1 cellular context compared by ENCODE assay signal in the genomic region with DNA sequence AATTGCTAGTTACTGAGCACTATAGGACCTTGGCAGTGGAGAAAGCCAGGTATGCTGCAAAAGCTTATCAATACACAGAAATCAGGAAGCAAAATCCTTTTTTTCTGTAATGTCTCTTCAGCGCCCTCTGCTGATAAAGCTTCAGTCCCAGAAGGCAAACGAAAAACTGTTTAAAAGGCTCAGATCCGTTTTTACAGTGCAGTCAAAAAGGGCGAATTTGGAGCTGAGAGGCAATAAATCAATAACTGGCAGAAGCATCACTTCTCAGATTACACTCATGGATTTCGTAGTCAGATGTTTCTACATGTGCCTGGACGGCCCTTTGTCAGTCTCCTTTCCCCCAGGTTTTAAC.
A peak's percentile ranks its signal among the peaks of the same experiment; 100 is the strongest.
TF ChIP-seq lines count a peak whose summit lies in the region.

No MANE protein-coding gene starts in this region.

TF ChIP-seq in HepG2, 621 proteins besides CTCF, POLR2A, EP300 and RAD21 (continued from another document and continues in another):
- TF ChIP-seq, protein P1, sequence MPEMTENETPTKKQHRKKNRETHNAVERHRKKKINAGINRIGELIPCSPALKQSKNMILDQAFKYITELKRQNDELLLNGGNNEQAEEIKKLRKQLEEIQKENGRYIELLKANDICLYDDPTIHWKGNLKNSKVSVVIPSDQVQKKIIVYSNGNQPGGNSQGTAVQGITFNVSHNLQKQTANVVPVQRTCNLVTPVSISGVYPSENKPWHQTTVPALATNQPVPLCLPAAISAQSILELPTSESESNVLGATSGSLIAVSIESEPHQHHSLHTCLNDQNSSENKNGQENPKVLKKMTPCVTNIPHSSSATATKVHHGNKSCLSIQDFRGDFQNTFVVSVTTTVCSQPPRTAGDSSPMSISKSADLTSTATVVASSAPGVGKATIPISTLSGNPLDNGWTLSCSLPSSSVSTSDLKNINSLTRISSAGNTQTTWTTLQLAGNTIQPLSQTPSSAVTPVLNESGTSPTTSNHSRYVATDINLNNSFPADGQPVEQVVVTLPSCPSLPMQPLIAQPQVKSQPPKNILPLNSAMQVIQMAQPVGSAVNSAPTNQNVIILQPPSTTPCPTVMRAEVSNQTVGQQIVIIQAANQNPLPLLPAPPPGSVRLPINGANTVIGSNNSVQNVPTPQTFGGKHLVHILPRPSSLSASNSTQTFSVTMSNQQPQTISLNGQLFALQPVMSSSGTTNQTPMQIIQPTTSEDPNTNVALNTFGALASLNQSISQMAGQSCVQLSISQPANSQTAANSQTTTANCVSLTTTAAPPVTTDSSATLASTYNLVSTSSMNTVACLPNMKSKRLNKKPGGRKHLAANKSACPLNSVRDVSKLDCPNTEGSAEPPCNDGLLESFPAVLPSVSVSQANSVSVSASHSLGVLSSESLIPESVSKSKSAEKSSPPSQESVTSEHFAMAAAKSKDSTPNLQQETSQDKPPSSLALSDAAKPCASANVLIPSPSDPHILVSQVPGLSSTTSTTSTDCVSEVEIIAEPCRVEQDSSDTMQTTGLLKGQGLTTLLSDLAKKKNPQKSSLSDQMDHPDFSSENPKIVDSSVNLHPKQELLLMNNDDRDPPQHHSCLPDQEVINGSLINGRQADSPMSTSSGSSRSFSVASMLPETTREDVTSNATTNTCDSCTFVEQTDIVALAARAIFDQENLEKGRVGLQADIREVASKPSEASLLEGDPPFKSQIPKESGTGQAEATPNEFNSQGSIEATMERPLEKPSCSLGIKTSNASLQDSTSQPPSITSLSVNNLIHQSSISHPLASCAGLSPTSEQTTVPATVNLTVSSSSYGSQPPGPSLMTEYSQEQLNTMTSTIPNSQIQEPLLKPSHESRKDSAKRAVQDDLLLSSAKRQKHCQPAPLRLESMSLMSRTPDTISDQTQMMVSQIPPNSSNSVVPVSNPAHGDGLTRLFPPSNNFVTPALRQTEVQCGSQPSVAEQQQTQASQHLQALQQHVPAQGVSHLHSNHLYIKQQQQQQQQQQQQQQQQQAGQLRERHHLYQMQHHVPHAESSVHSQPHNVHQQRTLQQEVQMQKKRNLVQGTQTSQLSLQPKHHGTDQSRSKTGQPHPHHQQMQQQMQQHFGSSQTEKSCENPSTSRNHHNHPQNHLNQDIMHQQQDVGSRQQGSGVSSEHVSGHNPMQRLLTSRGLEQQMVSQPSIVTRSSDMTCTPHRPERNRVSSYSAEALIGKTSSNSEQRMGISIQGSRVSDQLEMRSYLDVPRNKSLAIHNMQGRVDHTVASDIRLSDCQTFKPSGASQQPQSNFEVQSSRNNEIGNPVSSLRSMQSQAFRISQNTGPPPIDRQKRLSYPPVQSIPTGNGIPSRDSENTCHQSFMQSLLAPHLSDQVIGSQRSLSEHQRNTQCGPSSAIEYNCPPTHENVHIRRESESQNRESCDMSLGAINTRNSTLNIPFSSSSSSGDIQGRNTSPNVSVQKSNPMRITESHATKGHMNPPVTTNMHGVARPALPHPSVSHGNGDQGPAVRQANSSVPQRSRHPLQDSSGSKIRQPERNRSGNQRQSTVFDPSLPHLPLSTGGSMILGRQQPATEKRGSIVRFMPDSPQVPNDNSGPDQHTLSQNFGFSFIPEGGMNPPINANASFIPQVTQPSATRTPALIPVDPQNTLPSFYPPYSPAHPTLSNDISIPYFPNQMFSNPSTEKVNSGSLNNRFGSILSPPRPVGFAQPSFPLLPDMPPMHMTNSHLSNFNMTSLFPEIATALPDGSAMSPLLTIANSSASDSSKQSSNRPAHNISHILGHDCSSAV (CRISPR knock-in tag; IDR thresholded peaks at IDR 0.05; ENCODE audit: borderline replicate concordance), result no peak
- no peak for TF ChIP-seq AGO1 (IDR thresholded peaks at IDR 0.05; ENCODE audit: low read depth, low read length, poor library complexity, severe bottlenecking)
- 0 out of 2 replicates have a peak, but pooled peaks have one; percentile 50 for TF ChIP-seq ZNF615 (CRISPR knock-in tag; IDR thresholded peaks at IDR 0.05; ENCODE audit: borderline replicate concordance)
- TF ChIP-seq ZFP90 (CRISPR knock-in tag; IDR thresholded peaks at IDR 0.05; ENCODE audit: borderline replicate concordance), result no peak; the same call in 1 of the 2 replicates
- no peak for TF ChIP-seq GTF2F1 (IDR thresholded peaks at IDR 0.05; ENCODE audit: low read length)
- no peak for TF ChIP-seq SMAD1 (CRISPR knock-in tag; IDR thresholded peaks at IDR 0.05; ENCODE audit: borderline replicate concordance, low read depth)
- TF ChIP-seq ZNF33A (CRISPR knock-in tag; IDR thresholded peaks at IDR 0.05; ENCODE audit: borderline replicate concordance), result no peak
- TF ChIP-seq KDM5B (CRISPR knock-in tag; IDR thresholded peaks at IDR 0.05; ENCODE audit: borderline replicate concordance), result no peak
- peak; percentile 16; the same call in 1 of the 2 replicates for TF ChIP-seq SPEN (CRISPR knock-in tag; IDR thresholded peaks at IDR 0.05; ENCODE audit: low read depth)
- TF ChIP-seq, protein P2, sequence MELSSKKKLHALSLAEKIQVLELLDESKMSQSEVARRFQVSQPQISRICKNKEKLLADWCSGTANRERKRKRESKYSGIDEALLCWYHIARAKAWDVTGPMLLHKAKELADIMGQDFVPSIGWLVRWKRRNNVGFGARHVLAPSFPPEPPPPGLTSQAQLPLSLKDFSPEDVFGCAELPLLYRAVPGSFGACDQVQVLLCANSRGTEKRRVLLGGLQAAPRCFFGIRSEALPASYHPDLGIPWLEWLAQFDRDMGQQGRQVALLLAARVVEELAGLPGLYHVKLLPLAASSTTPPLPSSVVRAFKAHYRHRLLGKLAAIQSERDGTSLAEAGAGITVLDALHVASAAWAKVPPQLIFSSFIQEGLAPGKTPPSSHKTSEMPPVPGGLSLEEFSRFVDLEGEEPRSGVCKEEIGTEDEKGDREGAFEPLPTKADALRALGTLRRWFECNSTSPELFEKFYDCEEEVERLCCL (CRISPR knock-in tag; IDR thresholded peaks at IDR 0.05; ENCODE audit: borderline replicate concordance), result no peak
- TF ChIP-seq ZBTB3 (CRISPR knock-in tag; IDR thresholded peaks at IDR 0.05; ENCODE audit: borderline replicate concordance, low read depth), result no peak; the same call in 1 of the 2 replicates
- 0 out of 2 replicates have a peak, but pooled peaks have one; percentile 13 for TF ChIP-seq HMGXB3 (CRISPR knock-in tag; IDR thresholded peaks at IDR 0.05; ENCODE audit: borderline replicate concordance)
- no peak for TF ChIP-seq ZNF430 (CRISPR knock-in tag; IDR thresholded peaks at IDR 0.05)
- no peak for TF ChIP-seq SKI (IDR thresholded peaks at IDR 0.05; ENCODE audit: partially characterized antibody)
- TF ChIP-seq ZFP37 (CRISPR knock-in tag; IDR thresholded peaks at IDR 0.05; ENCODE audit: borderline replicate concordance), result no peak
- TF ChIP-seq ZNF552 (CRISPR knock-in tag; IDR thresholded peaks at IDR 0.05; ENCODE audit: borderline replicate concordance), result no peak
- TF ChIP-seq ZNF790 (CRISPR knock-in tag; IDR thresholded peaks at IDR 0.05; ENCODE audit: borderline replicate concordance), result no peak
- no peak for TF ChIP-seq ZNF704 (CRISPR knock-in tag; IDR thresholded peaks at IDR 0.05; ENCODE audit: borderline replicate concordance)
- TF ChIP-seq PAX8 (CRISPR knock-in tag; IDR thresholded peaks at IDR 0.05; ENCODE audit: borderline replicate concordance), result no peak
- TF ChIP-seq, protein P3, sequence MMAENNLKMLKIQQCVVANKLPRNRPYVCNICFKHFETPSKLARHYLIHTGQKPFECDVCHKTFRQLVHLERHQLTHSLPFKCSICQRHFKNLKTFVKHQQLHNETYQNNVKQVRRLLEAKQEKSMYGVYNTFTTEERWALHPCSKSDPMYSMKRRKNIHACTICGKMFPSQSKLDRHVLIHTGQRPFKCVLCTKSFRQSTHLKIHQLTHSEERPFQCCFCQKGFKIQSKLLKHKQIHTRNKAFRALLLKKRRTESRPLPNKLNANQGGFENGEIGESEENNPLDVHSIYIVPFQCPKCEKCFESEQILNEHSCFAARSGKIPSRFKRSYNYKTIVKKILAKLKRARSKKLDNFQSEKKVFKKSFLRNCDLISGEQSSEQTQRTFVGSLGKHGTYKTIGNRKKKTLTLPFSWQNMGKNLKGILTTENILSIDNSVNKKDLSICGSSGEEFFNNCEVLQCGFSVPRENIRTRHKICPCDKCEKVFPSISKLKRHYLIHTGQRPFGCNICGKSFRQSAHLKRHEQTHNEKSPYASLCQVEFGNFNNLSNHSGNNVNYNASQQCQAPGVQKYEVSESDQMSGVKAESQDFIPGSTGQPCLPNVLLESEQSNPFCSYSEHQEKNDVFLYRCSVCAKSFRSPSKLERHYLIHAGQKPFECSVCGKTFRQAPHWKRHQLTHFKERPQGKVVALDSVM (CRISPR knock-in tag; IDR thresholded peaks at IDR 0.05), result no peak
- TF ChIP-seq, protein P4, sequence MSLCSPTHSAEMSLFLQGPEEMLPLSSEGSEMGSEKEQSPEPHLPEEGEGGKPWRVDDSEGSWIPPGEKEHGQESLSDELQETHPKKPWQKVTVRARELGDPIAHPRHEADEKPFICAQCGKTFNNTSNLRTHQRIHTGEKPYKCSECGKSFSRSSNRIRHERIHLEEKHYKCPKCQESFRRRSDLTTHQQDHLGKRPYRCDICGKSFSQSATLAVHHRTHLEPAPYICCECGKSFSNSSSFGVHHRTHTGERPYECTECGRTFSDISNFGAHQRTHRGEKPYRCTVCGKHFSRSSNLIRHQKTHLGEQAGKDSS (CRISPR knock-in tag; IDR thresholded peaks at IDR 0.05; ENCODE audit: borderline replicate concordance, low read depth), result no peak
- no peak for TF ChIP-seq ZNF326 (CRISPR knock-in tag; IDR thresholded peaks at IDR 0.05; ENCODE audit: borderline replicate concordance)
- TF ChIP-seq, protein P5, sequence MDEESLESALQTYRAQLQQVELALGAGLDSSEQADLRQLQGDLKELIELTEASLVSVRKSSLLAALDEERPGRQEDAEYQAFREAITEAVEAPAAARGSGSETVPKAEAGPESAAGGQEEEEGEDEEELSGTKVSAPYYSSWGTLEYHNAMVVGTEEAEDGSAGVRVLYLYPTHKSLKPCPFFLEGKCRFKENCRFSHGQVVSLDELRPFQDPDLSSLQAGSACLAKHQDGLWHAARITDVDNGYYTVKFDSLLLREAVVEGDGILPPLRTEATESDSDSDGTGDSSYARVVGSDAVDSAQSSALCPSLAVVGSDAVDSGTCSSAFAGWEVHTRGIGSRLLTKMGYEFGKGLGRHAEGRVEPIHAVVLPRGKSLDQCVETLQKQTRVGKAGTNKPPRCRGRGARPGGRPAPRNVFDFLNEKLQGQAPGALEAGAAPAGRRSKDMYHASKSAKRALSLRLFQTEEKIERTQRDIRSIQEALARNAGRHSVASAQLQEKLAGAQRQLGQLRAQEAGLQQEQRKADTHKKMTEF (CRISPR knock-in tag; IDR thresholded peaks at IDR 0.05), result no peak
- TF ChIP-seq TBP (CRISPR knock-in tag; IDR thresholded peaks at IDR 0.05), result no peak
- TF ChIP-seq, protein P6, sequence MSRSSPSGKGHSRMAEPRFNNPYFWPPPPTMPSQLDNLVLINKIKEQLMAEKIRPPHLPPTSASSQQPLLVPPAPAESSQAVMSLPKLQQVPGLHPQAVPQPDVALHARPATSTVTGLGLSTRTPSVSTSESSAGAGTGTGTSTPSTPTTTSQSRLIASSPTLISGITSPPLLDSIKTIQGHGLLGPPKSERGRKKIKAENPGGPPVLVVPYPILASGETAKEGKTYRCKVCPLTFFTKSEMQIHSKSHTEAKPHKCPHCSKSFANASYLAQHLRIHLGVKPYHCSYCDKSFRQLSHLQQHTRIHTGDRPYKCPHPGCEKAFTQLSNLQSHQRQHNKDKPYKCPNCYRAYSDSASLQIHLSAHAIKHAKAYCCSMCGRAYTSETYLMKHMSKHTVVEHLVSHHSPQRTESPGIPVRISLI (CRISPR knock-in tag; IDR thresholded peaks at IDR 0.05; ENCODE audit: borderline replicate concordance), result peak; percentile 54; the same call in 1 of the 2 replicates
- TF ChIP-seq THAP11 (CRISPR knock-in tag; IDR thresholded peaks at IDR 0.05), result peak; percentile 8; the same call in 1 of the 2 replicates
- TF ChIP-seq, protein P7, sequence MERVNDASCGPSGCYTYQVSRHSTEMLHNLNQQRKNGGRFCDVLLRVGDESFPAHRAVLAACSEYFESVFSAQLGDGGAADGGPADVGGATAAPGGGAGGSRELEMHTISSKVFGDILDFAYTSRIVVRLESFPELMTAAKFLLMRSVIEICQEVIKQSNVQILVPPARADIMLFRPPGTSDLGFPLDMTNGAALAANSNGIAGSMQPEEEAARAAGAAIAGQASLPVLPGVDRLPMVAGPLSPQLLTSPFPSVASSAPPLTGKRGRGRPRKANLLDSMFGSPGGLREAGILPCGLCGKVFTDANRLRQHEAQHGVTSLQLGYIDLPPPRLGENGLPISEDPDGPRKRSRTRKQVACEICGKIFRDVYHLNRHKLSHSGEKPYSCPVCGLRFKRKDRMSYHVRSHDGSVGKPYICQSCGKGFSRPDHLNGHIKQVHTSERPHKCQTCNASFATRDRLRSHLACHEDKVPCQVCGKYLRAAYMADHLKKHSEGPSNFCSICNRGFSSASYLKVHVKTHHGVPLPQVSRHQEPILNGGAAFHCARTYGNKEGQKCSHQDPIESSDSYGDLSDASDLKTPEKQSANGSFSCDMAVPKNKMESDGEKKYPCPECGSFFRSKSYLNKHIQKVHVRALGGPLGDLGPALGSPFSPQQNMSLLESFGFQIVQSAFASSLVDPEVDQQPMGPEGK (CRISPR knock-in tag; IDR thresholded peaks at IDR 0.05), result no peak
